Comparison of ENCODE assay signal across 10 cellular contexts in the genomic region with DNA sequence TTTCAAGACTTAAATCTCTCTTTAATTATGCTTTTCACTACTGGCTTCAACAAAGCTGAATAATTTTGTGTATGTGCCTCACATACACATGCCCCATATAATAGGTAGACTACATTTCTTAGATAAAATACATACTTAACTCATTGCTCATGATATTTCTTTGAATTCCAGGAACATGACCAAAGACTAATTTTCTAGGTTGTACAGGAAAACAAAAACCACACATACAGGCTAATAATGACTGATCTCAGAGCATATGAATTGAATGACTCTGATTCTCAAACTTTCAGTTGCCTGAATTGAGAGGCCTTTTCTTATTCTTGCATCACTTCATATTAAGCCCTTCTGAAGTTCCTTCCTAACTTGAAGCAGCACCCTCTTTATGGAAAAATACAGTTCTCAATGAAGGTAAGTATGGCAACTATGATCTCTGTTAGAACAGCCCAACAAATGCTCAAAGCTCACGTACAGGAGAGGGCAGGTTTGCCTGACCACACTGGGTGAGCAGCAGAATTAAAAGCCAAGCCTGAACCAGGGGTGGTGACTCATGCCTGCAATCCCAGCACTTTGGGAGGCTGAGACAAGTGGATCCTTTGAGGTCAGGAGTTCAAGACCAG. TPM values are rescaled to one million over a fixed set of nuclear protein-coding genes. Genes with fewer than 3 reads are reported as not detected.
DNase-seq lines count a peak whose midpoint lies in the region; ATAC-seq and TF ChIP-seq lines count a peak whose summit lies in the region.
"Had no signal": no experiment of that assay in that cellular context is flagged by ENCODE, and none has a peak within 500 bp of the region (broad histone marks: within the 10 kb centered on the region; RNA-seq: fewer than 3 reads in every experiment).

No MANE protein-coding gene starts in this region.

- H3K27ac ChIP-seq in IMR-90 (ENCODE audit: insufficient read depth, low read length) (peak overlapping the region; percentile 77), right cardiac atrium (ENCODE audit: low read length) (no peak overlapping the region), psoas muscle (no peak overlapping the region)
- H3K27ac ChIP-seq: esophagus muscularis mucosa, upper lobe of left lung had no signal

- H2BK15ac ChIP-seq in IMR-90 (ENCODE audit: low read depth, low read length) = peak overlapping the region; percentile 45; the same call in 2 of the 3 replicates

- peak overlapping the region; percentile 90 for H2AK5ac ChIP-seq in IMR-90 (ENCODE audit: low read depth, low read length)

- H3K9ac ChIP-seq in IMR-90 (ENCODE audit: low read depth, low read length) = peak overlapping the region; percentile 13
- H3K9ac ChIP-seq in adipocyte (ENCODE audit: low read length) = peak overlapping the region; percentile 27

- H4K20me1 ChIP-seq in IMR-90 (ENCODE audit: insufficient read depth, low read length) = no peaks in the 10 kb centered on the region

- DNase-seq in AG20443 (ENCODE audit: low spot score) = peak; percentile 60
- DNase-seq in IMR-90 = peak; percentile 94
- DNase-seq in adipocyte (ENCODE audit: low read depth) = peak; percentile 74
- DNase-seq in kidney epithelial cell (ENCODE audit: low read depth) = peak; percentile 65
- no peak for DNase-seq in right cardiac atrium
- DNase-seq in psoas muscle = no peak
- DNase-seq in NCI-H187 (lab: John Stamatoyannopoulos, UW) = no peak
- DNase-seq: upper lobe of left lung had no signal

- in situ Hi-C loops in IMR-90 (cut with MboI; ENCODE audit: low sequenced_read_pairs) = no loop called here

- peaks cover 3% of the 10 kb centered on the region; the same call in 1 of the 2 replicates for H3K9me1 ChIP-seq in IMR-90 (ENCODE audit: insufficient read depth, low read length)

- peaks cover 11% of the 10 kb centered on the region for H3K4me1 ChIP-seq in IMR-90 (ENCODE audit: control insufficient read depth, insufficient read depth, low read length)
- peaks cover 35% of the 10 kb centered on the region for H3K4me1 ChIP-seq in adipocyte (ENCODE audit: control insufficient read depth, insufficient read depth, low read length)
- no peaks in the 10 kb centered on the region for H3K4me1 ChIP-seq in right cardiac atrium (ENCODE audit: control insufficient read depth, insufficient read depth, low read length)
- H3K4me1 ChIP-seq in psoas muscle = no peaks in the 10 kb centered on the region

- peak overlapping the region; percentile 93 for H3K4ac ChIP-seq in IMR-90 (ENCODE audit: low read depth, low read length)

- peaks cover 0 to 4% of the 10 kb centered on the region in 2 experiments; a peak in 1 of 4 replicates for H3K79me1 ChIP-seq in IMR-90 (ENCODE audit: low read depth in 1 of 2, low read length in 2 of 2)

- peak overlapping the region; percentile 35 to 93 for H4K8ac ChIP-seq in IMR-90 (ENCODE audit: low read depth in 2 of 2, low read length in 2 of 2)

- no peaks in the 10 kb centered on the region for H3K9me3 ChIP-seq in IMR-90 (ENCODE audit: control insufficient read depth, insufficient read depth, low read length)
- H3K9me3 ChIP-seq in adipocyte (ENCODE audit: control insufficient read depth, low read length) = no peaks in the 10 kb centered on the region
- no peaks in the 10 kb centered on the region for H3K9me3 ChIP-seq in right cardiac atrium (ENCODE audit: control insufficient read depth, low read length)
- H3K9me3 ChIP-seq in psoas muscle = no peaks in the 10 kb centered on the region

- H3K14ac ChIP-seq in IMR-90 (replicated peaks; ENCODE audit: low read depth, low read length) = peak overlapping the region; percentile 65

- H3K56ac ChIP-seq in IMR-90 (ENCODE audit: extremely low read depth, insufficient read depth, low read length) = peak overlapping the region; percentile 90

- H2AK9ac ChIP-seq in IMR-90 (replicated peaks; ENCODE audit: low read depth, low read length, poor library complexity) = peak overlapping the region; percentile 50

- TF ChIP-seq POLR2A in IMR-90 (IDR thresholded peaks at IDR 0.05; ENCODE audit: low read depth, low read length) = no peak; the same call in 1 of the 2 replicates

- CTCF ChIA-PET in IMR-90 (lab: Yijun Ruan, JAX) = interaction anchor here (1.3 kb wide), 1 partner anchor 11 kb away, joined by 3 read pairs; no protein-coding TSS in a partner anchor

- peak overlapping the region; percentile 70 for H4K5ac ChIP-seq in IMR-90 (ENCODE audit: low read depth, low read length)

- ATAC-seq in IMR-90 (ENCODE audit: low read depth) (peak; percentile 50), right cardiac atrium (no peak), psoas muscle (no peak), HG03097 (IDR thresholded peaks at IDR 0.05; ENCODE audit: low FRiP score, unreplicated experiment) (no peak)

- H2BK120ac ChIP-seq in IMR-90 (ENCODE audit: low read depth, low read length) = peak overlapping the region; percentile 97

- H3K23ac ChIP-seq in IMR-90 (ENCODE audit: low read depth, low read length) = peak overlapping the region; percentile 68

- no TSS peak for BruUV-seq in IMR-90 (replicated peaks; lab: Mats Ljungman, UMichigan)

- TF ChIP-seq CTCF in IMR-90 (conservative IDR thresholded peaks at IDR 0.05; ENCODE audit: low read depth, low read length) (0 out of 2 replicates have a peak, but pooled peaks have one; percentile 4), kidney epithelial cell (IDR thresholded peaks at IDR 0.05; ENCODE audit: insufficient read depth, low read length, poor library complexity, severe bottlenecking) (no peak), psoas muscle (IDR thresholded peaks at IDR 0.05) (no peak)

- peak overlapping the region; percentile 38; the same call in 1 of the 2 replicates for H3K4me2 ChIP-seq in IMR-90 (ENCODE audit: low read depth, low read length)

- H3K27me3 ChIP-seq in IMR-90 (ENCODE audit: control insufficient read depth, insufficient read depth, low read length) = no peaks in the 10 kb centered on the region
- H3K27me3 ChIP-seq in adipocyte (replicated peaks; ENCODE audit: control insufficient read depth, insufficient read depth, low read length) = no peaks in the 10 kb centered on the region
- no peaks in the 10 kb centered on the region for H3K27me3 ChIP-seq in kidney epithelial cell (ENCODE audit: control insufficient read depth, insufficient read depth, low read length)
- no peaks in the 10 kb centered on the region for H3K27me3 ChIP-seq in right cardiac atrium (ENCODE audit: control insufficient read depth, insufficient read depth)
- H3K27me3 ChIP-seq in psoas muscle (ENCODE audit: insufficient read depth in 3 of 3, low read length in 2 of 3) = no peaks in the 10 kb centered on the region
- H3K27me3 ChIP-seq: esophagus muscularis mucosa, upper lobe of left lung had no signal

- H4K91ac ChIP-seq in IMR-90 (ENCODE audit: insufficient read depth, low read depth, low read length) = peak overlapping the region; percentile 93

- H3K4me3 ChIP-seq in IMR-90 (ENCODE audit: insufficient read depth, low read depth, low read length) (no peak overlapping the region), adipocyte (ENCODE audit: low read length) (no peak overlapping the region), kidney epithelial cell (ENCODE audit: low read depth, low read length) (no peak overlapping the region), right cardiac atrium (ENCODE audit: low read length) (no peak overlapping the region), psoas muscle (no peak overlapping the region)
- H3K4me3 ChIP-seq: esophagus muscularis mucosa, upper lobe of left lung had no signal

- peak overlapping the region; percentile 95 for H2BK20ac ChIP-seq in IMR-90 (ENCODE audit: low read depth, low read length)

- POLR2A ChIA-PET in IMR-90 (lab: Charles Lee; ENCODE audit: unreplicated experiment) = interaction anchor here (0.6 kb wide), 1 partner anchor 1222 kb away, joined by 8 read pairs; no protein-coding TSS in a partner anchor

- dilution Hi-C loops in IMR-90 (cut with HindIII; ENCODE audit: low sequenced_read_pairs, unreplicated experiment) = no loop called here

- 0% methylated on average over 1 of the region's 1 CpG; no CpG with 5 or more reads in 1 of the 2 experiments for WGBS in IMR-90 (ENCODE audit: extremely low coverage in 2 of 2, insufficient read length in 1 of 2), 2 experiments
- 88% methylated on average over 1 of the region's 1 CpG for WGBS in right cardiac atrium
- 77 to 91% (median 82%) methylated on average over 1 of the region's 1 CpG for WGBS in psoas muscle, 3 donors

- peak overlapping the region; percentile 97 for H2BK5ac ChIP-seq in IMR-90 (ENCODE audit: low read depth, low read length, poor library complexity, severe bottlenecking)

- peak overlapping the region; percentile 75 for H3K18ac ChIP-seq in IMR-90 (ENCODE audit: low read depth, low read length)

- H3K36me3 ChIP-seq in IMR-90 (ENCODE audit: control insufficient read depth, insufficient read depth, low read length) = no peaks in the 10 kb centered on the region
- H3K36me3 ChIP-seq in adipocyte (ENCODE audit: control insufficient read depth, insufficient read depth, low read length, severe bottlenecking) = no peaks in the 10 kb centered on the region
- no peaks in the 10 kb centered on the region for H3K36me3 ChIP-seq in kidney epithelial cell (ENCODE audit: control insufficient read depth, insufficient read depth, low read length)
- no peaks in the 10 kb centered on the region for H3K36me3 ChIP-seq in psoas muscle (ENCODE audit: insufficient read depth in 1 of 2, low read depth in 1 of 2)
- H3K36me3 ChIP-seq: esophagus muscularis mucosa, upper lobe of left lung had no signal

- intact Hi-C loops in IMR-90 (cut with micrococcal nuclease) = loop anchor here (1.0 to 2.0 kb wide), 2 partner anchors 22 to 66 kb away; a partner anchor contains a TSS
- intact Hi-C loops in right cardiac atrium (cut with DNase I) = no loop called here
- intact Hi-C loops in psoas muscle (cut with DNase I) = no loop called here

- H2AFZ ChIP-seq in IMR-90 (replicated peaks; ENCODE audit: low read length, poor library complexity) = peak overlapping the region; percentile 33

- peak; percentile 6; the same call in 1 of the 2 replicates for TF ChIP-seq RAD21 in IMR-90 (IDR thresholded peaks at IDR 0.05; ENCODE audit: low read length)

RNA-seq across cellular contexts. Expression of a gene that starts 22.6 kb away (rescaled TPM):
- 196 and 255 TPM in 2 replicates for total RNA-seq in IMR-90 (2012; rRNA removed)
- 77.9 and 93.4 TPM in 2 replicates for polyA plus RNA-seq in IMR-90 (2012; rRNA removed)
- 14.1 and 26.1 TPM in 2 replicates for polyA plus RNA-seq in IMR-90 (2012; cell fraction: cytosol; rRNA removed)
- 6.8 and 75.5 TPM in 2 replicates for polyA plus RNA-seq in IMR-90 (2012; cell fraction: nucleus; rRNA removed; ENCODE audit: low replicate concordance)
- total RNA-seq in kidney epithelial cell = 44.9 and 55.4 TPM in 2 replicates
- total RNA-seq in right cardiac atrium = 10 to 100 TPM; 23.9 to 51.4 (median 30.1) TPM
- polyA plus RNA-seq in right cardiac atrium = 32.7 TPM
- 10 to 100 TPM; 24.1 to 55.3 (median 42.3) TPM for total RNA-seq in psoas muscle
- 100 to 1,000 TPM in 1 of 3 donors, 10 to 100 TPM in 2; 28.0 to 147 (median 36.0) TPM for polyA plus RNA-seq in psoas muscle

RNA-seq across cellular contexts. Expression of a gene that starts 41.3 kb away (rescaled TPM):
- 57.9 and 124 TPM in 2 replicates for total RNA-seq in IMR-90 (2012; rRNA removed)
- polyA plus RNA-seq in IMR-90 (2012; rRNA removed) = 10.2 and 15.6 TPM in 2 replicates
- 1.9 and 3.0 TPM in 2 replicates for polyA plus RNA-seq in IMR-90 (2012; cell fraction: cytosol; rRNA removed)
- 1.6 and 9.1 TPM in 2 replicates for polyA plus RNA-seq in IMR-90 (2012; cell fraction: nucleus; rRNA removed; ENCODE audit: low replicate concordance)
- 56.5 and 61.2 TPM in 2 replicates for total RNA-seq in kidney epithelial cell
- 10 to 100 TPM; 23.9 to 26.3 (median 25.3) TPM for total RNA-seq in right cardiac atrium
- 8.4 TPM for polyA plus RNA-seq in right cardiac atrium
- total RNA-seq in psoas muscle = 10 to 100 TPM; 24.3 to 62.1 (median 40.5) TPM
- 10 to 100 TPM; 16.7 to 57.3 (median 16.7) TPM for polyA plus RNA-seq in psoas muscle

Comparison
In these comparisons a context has a peak if more than half of its experiments do, and no peak if none do; other contexts are left out.
1. DNase-seq: peak in AG20443 (single experiment), IMR-90 (single experiment), adipocyte (single experiment) and kidney epithelial cell (single experiment); none in right cardiac atrium (0 of 3), psoas muscle (0 of 2) and NCI-H187 (0 of 2).